Comparison of ENCODE assay signal across 8 cellular contexts in genomic region chr13:113904411-113904810, GRCh38. TPM values are rescaled to one million over a fixed set of nuclear protein-coding genes. Genes with fewer than 3 reads are reported as not detected.
DNase-seq lines count a peak whose midpoint lies in the region; ATAC-seq and TF ChIP-seq lines count a peak whose summit lies in the region.

No MANE protein-coding gene starts in this region.

- peak; percentile 18 for DNase-seq in activated effector memory CD4-positive, alpha-beta T cell treated with Interleukin-2 at 50 U/mL for 16 hours
- DNase-seq in activated effector memory CD4-positive, alpha-beta T cell treated with anti-CD3 and anti-CD28 coated beads, Interleukin-2, amount 50 U/mL, for 16 hours, result no peak
- peak; percentile 16 for DNase-seq in T follicular helper cell (ENCODE audit: low read depth)
- DNase-seq in fibroblast of pulmonary artery (ENCODE audit: low read depth), result peak; percentile 49
- peak; percentile 76 for DNase-seq in posterior vena cava (ENCODE audit: low spot score)

- ATAC-seq in GM19395 (IDR thresholded peaks at IDR 0.05; ENCODE audit: unreplicated experiment) (no peak), GM21723 (IDR thresholded peaks at IDR 0.05; ENCODE audit: unreplicated experiment) (no peak), GM21737 (IDR thresholded peaks at IDR 0.05; ENCODE audit: unreplicated experiment) (no peak)

- intact Hi-C loops in posterior vena cava (cut with DNase I), result loop anchor here in 1 of 2 donors (5.0 kb wide), 1 partner anchor 87 kb away; no protein-coding TSS in a partner anchor

- no peak overlapping the region for H3K4me3 ChIP-seq in fibroblast of pulmonary artery (replicated peaks; ENCODE audit: low read depth, low read length)

- TF ChIP-seq CTCF in fibroblast of pulmonary artery (IDR thresholded peaks at IDR 0.05; ENCODE audit: low read length, missing control alignments), result peak; percentile 56

RNA-seq across cellular contexts. Expression of gene GAS6, which starts 40.5 kb away (rescaled TPM):
- 100 to 1,000 TPM; 201 to 215 TPM for total RNA-seq in posterior vena cava
